In the genomic region with DNA sequence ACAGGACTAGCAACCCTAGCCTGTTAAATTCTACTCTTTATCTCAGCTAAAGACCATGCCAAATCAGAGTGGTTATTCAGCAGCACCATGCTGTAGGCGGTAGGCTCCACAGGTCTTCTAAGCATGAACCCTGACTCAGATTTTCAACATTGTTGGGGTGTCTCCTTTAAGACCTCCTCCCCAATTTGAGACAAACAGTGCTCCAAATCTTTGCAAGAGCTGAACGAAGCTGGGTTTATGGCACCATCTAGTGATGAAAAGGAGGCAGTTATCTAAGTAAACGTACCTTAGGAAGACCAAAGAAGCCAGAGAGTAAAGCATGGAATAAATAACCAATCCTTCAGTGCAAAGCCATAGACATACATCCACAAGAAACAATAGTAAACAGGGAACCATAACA, we compare ENCODE assay signal across 8 cellular contexts.
DNase-seq lines count a peak whose midpoint lies in the region; ATAC-seq, FAIRE-seq and TF ChIP-seq lines count a peak whose summit lies in the region.

No MANE protein-coding gene starts in this region.

- no peak overlapping the region for H3K4me3 Mint-ChIP-seq in activated naive CD4-positive, alpha-beta T cell treated with anti-CD3 and anti-CD28 coated beads for 36 hours

- H2AFZ ChIP-seq in OCI-LY3 (ENCODE audit: low read depth, low read length): no peak overlapping the region

- H4K20me1 ChIP-seq in OCI-LY3 (ENCODE audit: insufficient read depth, low read length): no peaks in the 10 kb centered on the region

- intact Hi-C loops in activated naive CD4-positive, alpha-beta T cell treated with anti-CD3 and anti-CD28 coated beads for 36 hours (cut with micrococcal nuclease): no loop called here

- no peaks in the 10 kb centered on the region for H3K79me2 ChIP-seq in OCI-LY3 (ENCODE audit: low read length)

- H3K36me3 Mint-ChIP-seq in activated naive CD4-positive, alpha-beta T cell treated with anti-CD3 and anti-CD28 coated beads for 36 hours (ENCODE audit: low read depth): peaks cover 2% of the 10 kb centered on the region

- peak; percentile 23 for FAIRE-seq in GM19239 (lab: Jason Lieb, UNC)

- H3K27ac ChIP-seq in OCI-LY3 (ENCODE audit: low read length): no peak overlapping the region

- no peak overlapping the region for H3K4me2 ChIP-seq in OCI-LY3 (ENCODE audit: low read length)

- no peaks in the 10 kb centered on the region for H3K27me3 Mint-ChIP-seq in activated naive CD4-positive, alpha-beta T cell treated with anti-CD3 and anti-CD28 coated beads for 36 hours (ENCODE audit: low read depth)

- no peak overlapping the region for H3K9ac ChIP-seq in OCI-LY3 (ENCODE audit: low read length)

- DNase-seq in AG08395 (ENCODE audit: low spot score): peak; percentile 33
- no peak for DNase-seq in GM19239 (ENCODE audit: insufficient read length, low spot score)
- peak; percentile 64 for DNase-seq in fibroblast of peridontal ligament (ENCODE audit: extremely low read depth)
- DNase-seq in NCI-H1694 (lab: John Stamatoyannopoulos, UW): no peak
- DNase-seq in activated naive CD4-positive, alpha-beta T cell treated with anti-CD3 and anti-CD28 coated beads for 36 hours: no peak

- TF ChIP-seq CTCF in OCI-LY3 (IDR thresholded peaks at IDR 0.05; ENCODE audit: low read depth, low read length): peak; percentile 49

- no peaks in the 10 kb centered on the region for H3K4me1 Mint-ChIP-seq in activated naive CD4-positive, alpha-beta T cell treated with anti-CD3 and anti-CD28 coated beads for 36 hours (ENCODE audit: low read depth)

- H3K4me3 ChIP-seq in OCI-LY3 (ENCODE audit: low read length): no peak overlapping the region

- H3K36me3 ChIP-seq in OCI-LY3 (replicated peaks; ENCODE audit: low read depth, low read length): no peaks in the 10 kb centered on the region

- peaks cover 19% of the 10 kb centered on the region for H3K9me3 ChIP-seq in OCI-LY3 (ENCODE audit: insufficient read depth, low read length)

- ATAC-seq in GM18511 (IDR thresholded peaks at IDR 0.05; ENCODE audit: unreplicated experiment): no peak
- no peak for ATAC-seq in HG03520 (IDR thresholded peaks at IDR 0.05; ENCODE audit: unreplicated experiment)

- no peaks in the 10 kb centered on the region for H3K27me3 ChIP-seq in OCI-LY3 (ENCODE audit: low read depth, low read length)

- peaks cover 23% of the 10 kb centered on the region for H3K9me3 Mint-ChIP-seq in activated naive CD4-positive, alpha-beta T cell treated with anti-CD3 and anti-CD28 coated beads for 36 hours

- CTCF ChIA-PET in activated naive CD4-positive, alpha-beta T cell treated with anti-CD3 and anti-CD28 coated beads for 36 hours (lab: Charles Lee): no interaction called here

- H3K27ac Mint-ChIP-seq in activated naive CD4-positive, alpha-beta T cell treated with anti-CD3 and anti-CD28 coated beads for 36 hours: no peak overlapping the region

- H3K4me1 ChIP-seq in OCI-LY3 (ENCODE audit: low read length): no peaks in the 10 kb centered on the region

Comparison
In these comparisons a context has a peak if more than half of its experiments do, and no peak if none do; other contexts are left out.
1. DNase-seq: peak in AG08395 (single experiment) and fibroblast of peridontal ligament (single experiment); none in GM19239 (single experiment), NCI-H1694 (single experiment) and activated naive CD4-positive, alpha-beta T cell treated with anti-CD3 and anti-CD28 coated beads for 36 hours (single experiment).